In genomic region chr1:54800899-54801759, GRCh38 we compare ENCODE assay signal across 9 cellular contexts. TPM values are rescaled to one million over a fixed set of nuclear protein-coding genes. Genes with fewer than 3 reads are reported as not detected.
DNase-seq lines count a peak whose midpoint lies in the region; ATAC-seq and TF ChIP-seq lines count a peak whose summit lies in the region.
"Had no signal": no experiment of that assay in that cellular context is flagged by ENCODE, and none has a peak within 500 bp of the region (broad histone marks: within the 10 kb centered on the region; RNA-seq: fewer than 3 reads in every experiment).

TSS of gene TTC22 (minus strand) at chr1:54801323. CDS start at chr1:54801163, 160 bp downstream.

- TF ChIP-seq POLR2A in sigmoid colon (IDR thresholded peaks at IDR 0.05), result peak in 1 of 2 donors; percentile 17

- TF ChIP-seq CTCF in sigmoid colon (IDR thresholded peaks at IDR 0.05), result peak in 2 of 4 experiments; percentile 49 to 50

- ATAC-seq in GM18502 (IDR thresholded peaks at IDR 0.05; ENCODE audit: poor library complexity, unreplicated experiment) (peak; percentile 89), HG02798 (IDR thresholded peaks at IDR 0.05; ENCODE audit: poor library complexity, unreplicated experiment) (peak; percentile 81)

- peak within 1 kb of the TSS in 3 of 4 donors; percentile 37 to 68 (median 54) for H3K27ac ChIP-seq in sigmoid colon

- peak; percentile 78 for DNase-seq in NOMO-1 (lab: John Stamatoyannopoulos, UW; ENCODE audit: unreplicated experiment in 2 of 2)
- DNase-seq in activated T-helper 1 cell treated with anti-CD3 and anti-CD28 coated beads, Interleukin-2, amount 50 U/mL, for 16 hours (ENCODE audit: low read depth in 1 of 2, low spot score in 1 of 2), result peak; percentile 49 to 51
- DNase-seq in head of caudate nucleus, result peak in 22 of 42 donors; percentile 22 to 58 (median 46)
- DNase-seq in sigmoid colon, result peak; percentile 76
- no peak for DNase-seq in NCI-H1694 treated with DMSO at 0.1 percent for 48 hours (lab: John Stamatoyannopoulos, UW)
- DNase-seq in NCI-H2227 treated with DMSO at 0.1 percent for 48 hours (lab: John Stamatoyannopoulos, UW), result no peak

- H3K9me3 ChIP-seq in sigmoid colon, result no peaks in the 10 kb centered on the region

- H3K27me3 ChIP-seq in sigmoid colon, result peaks cover 0 to 25% (median 0%) of the 10 kb centered on the region in 3 donors

- intact Hi-C loops in head of caudate nucleus (cut with DNase I) (no loop called here), sigmoid colon (cut with DNase I) (loop anchor here (1.0 to 5.0 kb wide), 3 partner anchors 34 to 259 kb away; partner anchors contain the start of gene TTC4)

- WGBS in sigmoid colon, 2 donors, result 1 to 4% methylated on average over 58 of the region's 58 CpGs

- peak within 1 kb of the TSS; percentile 29 to 55 (median 50) for H3K4me3 ChIP-seq in sigmoid colon

- H3K4me1 ChIP-seq in sigmoid colon, result peaks cover 0 to 31% (median 19%) of the 10 kb centered on the region in 4 donors

- TF ChIP-seq EP300 in sigmoid colon (IDR thresholded peaks at IDR 0.05), result no peak

- H3K36me3 ChIP-seq in sigmoid colon, result no peaks in the 10 kb centered on the region

RNA-seq across cellular contexts. Expression of gene TTC22, which starts in this region (rescaled TPM):
- total RNA-seq in sigmoid colon, result 1 to 10 TPM in 2 of 4 donors, under 1 TPM in 2; 0.81 to 1.9 (median 0.95) TPM
- polyA plus RNA-seq in sigmoid colon, result 10 to 100 TPM; 30.4 to 39.1 (median 33.0) TPM
- total RNA-seq: glomerular endothelial cell had no signal

Comparison
In these comparisons a context has a peak if more than half of its experiments do, and no peak if none do; other contexts are left out.
1. DNase-seq: peak in NOMO-1 (2 of 2), activated T-helper 1 cell treated with anti-CD3 and anti-CD28 coated beads, Interleukin-2, amount 50 U/mL, for 16 hours (2 of 2), head of caudate nucleus (22 of 42) and sigmoid colon (single experiment); none in NCI-H1694 treated with DMSO at 0.1 percent for 48 hours (single experiment) and NCI-H2227 treated with DMSO at 0.1 percent for 48 hours (single experiment).